Comparison of ENCODE assay signal across 8 cellular contexts in genomic region chr1:40161888-40162397, GRCh38. TPM values are rescaled to one million over a fixed set of nuclear protein-coding genes. Genes with fewer than 3 reads are reported as not detected.
A peak's percentile ranks its signal among the peaks of the same experiment; 100 is the strongest.
DNase-seq lines count a peak whose midpoint lies in the region; ATAC-seq and TF ChIP-seq lines count a peak whose summit lies in the region.

No MANE protein-coding gene starts in this region.

- TF ChIP-seq POLR2A in adrenal gland (IDR thresholded peaks at IDR 0.05): no peak

- H3K27ac ChIP-seq in ACC112 (ENCODE audit: low read depth, low read length): peak overlapping the region; percentile 86
- H3K27ac ChIP-seq in adrenal gland: peak overlapping the region; percentile 94 to 99 (median 98)
- peak overlapping the region; percentile 60 to 90 for H3K27ac ChIP-seq in aorta (ENCODE audit: low read depth in 1 of 2, low read length in 2 of 2)

- H3K9me3 ChIP-seq in HAP-1 (no peaks in the 10 kb centered on the region), adrenal gland (replicated peaks in 1 of 3) (no peaks in the 10 kb centered on the region), aorta (ENCODE audit: control insufficient read depth, low read length) (no peaks in the 10 kb centered on the region)

- H2AFZ ChIP-seq in ACC112 (ENCODE audit: low read length, unreplicated experiment): no peak overlapping the region

- H3K79me2 ChIP-seq in ACC112 (ENCODE audit: control insufficient read depth, insufficient read depth, low read length, unreplicated experiment): peaks cover 55% of the 10 kb centered on the region

- H3K4me1 ChIP-seq in ACC112 (ENCODE audit: control insufficient read depth, insufficient read depth, low read length, unreplicated experiment): peaks cover 11% of the 10 kb centered on the region
- H3K4me1 ChIP-seq in HAP-1: peaks cover 21% of the 10 kb centered on the region
- peaks cover 31 to 40% of the 10 kb centered on the region in 2 donors for H3K4me1 ChIP-seq in adrenal gland (replicated peaks in 1 of 2)
- peaks cover 2 to 6% of the 10 kb centered on the region in 2 donors for H3K4me1 ChIP-seq in aorta (ENCODE audit: control insufficient read depth in 1 of 2, insufficient read depth in 2 of 2, low read length in 2 of 2)

- H3K36me3 ChIP-seq in ACC112 (ENCODE audit: insufficient read depth, low read length) (no peaks in the 10 kb centered on the region), HAP-1 (replicated peaks) (no peaks in the 10 kb centered on the region), adrenal gland (replicated peaks in 1 of 2) (no peaks in the 10 kb centered on the region), aorta (ENCODE audit: control insufficient read depth in 1 of 2, insufficient read depth in 2 of 2, low read length in 1 of 2) (no peaks in the 10 kb centered on the region)

- WGBS in adrenal gland, 4 donors: 0 to 2% (median 1%) methylated on average over 12 to 16 of the region's 16 CpGs
- WGBS in aorta, 2 donors: 0% methylated on average over 16 of the region's 16 CpGs

- H3K4me3 ChIP-seq in ACC112 (ENCODE audit: low read depth, low read length) (peak overlapping the region; percentile 91), HAP-1 (peak overlapping the region; percentile 87), adrenal gland (peak overlapping the region; percentile 47 to 99 (median 93)), aorta (ENCODE audit: low read length in 2 of 2) (peak overlapping the region; percentile 48 to 94)

- no peaks in the 10 kb centered on the region for H3K27me3 ChIP-seq in ACC112 (ENCODE audit: insufficient read depth, low read length)
- H3K27me3 ChIP-seq in HAP-1 (ENCODE audit: low read depth): no peaks in the 10 kb centered on the region
- H3K27me3 ChIP-seq in adrenal gland: no peaks in the 10 kb centered on the region
- no peaks in the 10 kb centered on the region for H3K27me3 ChIP-seq in aorta (ENCODE audit: control insufficient read depth in 1 of 2, insufficient read depth in 2 of 2, low read length in 1 of 2)

- intact Hi-C loops in adrenal gland (cut with DNase I): loop anchor here in 1 of 2 donors (10.0 kb wide), 1 partner anchor 93 kb away; the partner anchor contains the start of gene ZMPSTE24
- intact Hi-C loops in aorta (cut with DNase I): loop anchor here (2.0 to 5.0 kb wide), 3 partner anchors 95 to 153 kb away; partner anchors contain the start of gene ZMPSTE24 (in 1 of the 2)

- DNase-seq in HAP-1 (ENCODE audit: low spot score in 2 of 2): no peak
- peak in 1 of 7 donors; percentile 70 for DNase-seq in adrenal gland
- DNase-seq in left lobe of liver (ENCODE audit: low spot score): no peak
- DNase-seq in aorta: no peak
- no peak for DNase-seq in mucosa of gallbladder (ENCODE audit: low spot score)
- no peak for DNase-seq in mesenteric fat pad (ENCODE audit: low spot score)
- DNase-seq in NCI-H1417 (lab: John Stamatoyannopoulos, UW): no peak

- in situ Hi-C loops in HAP-1 (cut with MboI; ENCODE audit: low sequenced_read_pairs): no loop called here

- TF ChIP-seq CTCF in adrenal gland (IDR thresholded peaks at IDR 0.05): no peak

- ATAC-seq in left lobe of liver: peak; percentile 75
- ATAC-seq in aorta (ENCODE audit: low FRiP score): no peak

RNA-seq across cellular contexts. Expression of gene RLF, which starts 0.8 kb away (rescaled TPM):
- total RNA-seq in adrenal gland (10 to 100 TPM in 6 of 8 donors, 1 to 10 TPM in 2; 5.3 to 18.8 (median 11.7) TPM), left lobe of liver (4.8 TPM), aorta (10 to 100 TPM; 20.0 to 25.1 TPM), mucosa of gallbladder (16.5 TPM), mesenteric fat pad (13.1 TPM)
- polyA plus RNA-seq in adrenal gland (1 to 10 TPM; 3.7 to 9.6 (median 4.3) TPM), aorta (1 to 10 TPM; 3.1 to 5.9 TPM)
